In genomic region chr21:34282223-34282622, GRCh38 we compare ENCODE assay signal across 20 cellular contexts.
DNase-seq lines count a peak whose midpoint lies in the region; ATAC-seq and TF ChIP-seq lines count a peak whose summit lies in the region.
"Had no signal": no experiment of that assay in that cellular context is flagged by ENCODE, and none has a peak within 500 bp of the region (broad histone marks: within the 10 kb centered on the region; RNA-seq: fewer than 3 reads in every experiment).

No MANE protein-coding gene starts in this region.

- H3K4me3 Mint-ChIP-seq in activated T-cell treated with anti-CD3 and anti-CD28 coated beads, Interleukin-2, amount 50 U/mL, for 24 hours, result no peak overlapping the region
- H3K4me3 Mint-ChIP-seq: H9 had no signal

- TF ChIP-seq CTCF in brain microvascular endothelial cell (IDR thresholded peaks at IDR 0.05; ENCODE audit: low read depth, low read length, missing control alignments) (no peak), left lung (IDR thresholded peaks at IDR 0.05) (no peak)

- intact Hi-C loops in left lung (cut with DNase I), result no loop called here

- no peaks in the 10 kb centered on the region for H3K36me3 Mint-ChIP-seq in activated T-cell treated with anti-CD3 and anti-CD28 coated beads, Interleukin-2, amount 50 U/mL, for 24 hours (ENCODE audit: low read depth)

- no peak overlapping the region for H3K4me3 ChIP-seq in brain microvascular endothelial cell (ENCODE audit: low read depth, low read length)
- H3K4me3 ChIP-seq in left lung, result no peak overlapping the region
- H3K4me3 ChIP-seq: sigmoid colon had no signal

- peaks cover 4% of the 10 kb centered on the region for H3K4me1 Mint-ChIP-seq in activated T-cell treated with anti-CD3 and anti-CD28 coated beads, Interleukin-2, amount 50 U/mL, for 24 hours (ENCODE audit: low read depth)
- H3K4me1 Mint-ChIP-seq: H9 had no signal

- H3K27ac ChIP-seq in brain microvascular endothelial cell, result no peak overlapping the region
- H3K27ac ChIP-seq in left lung, result no peak overlapping the region
- H3K27ac ChIP-seq: C4-2B, sigmoid colon had no signal

- H3K27me3 ChIP-seq in brain microvascular endothelial cell (replicated peaks), result no peaks in the 10 kb centered on the region
- H3K27me3 ChIP-seq in left lung, result no peaks in the 10 kb centered on the region
- H3K27me3 ChIP-seq: sigmoid colon had no signal

- ATAC-seq in left lung (peak; percentile 29), GM18511 (IDR thresholded peaks at IDR 0.05; ENCODE audit: unreplicated experiment) (no peak), HG03108 (IDR thresholded peaks at IDR 0.05; ENCODE audit: unreplicated experiment) (no peak)
- ATAC-seq: left lobe of liver had no signal

- H3K9me3 ChIP-seq in left lung, result peaks cover 0 to 5% of the 10 kb centered on the region in 2 donors
- H3K9me3 ChIP-seq: sigmoid colon had no signal

- no peak for DNase-seq in activated T-cell treated with anti-CD3 and anti-CD28 coated beads, Interleukin-2, amount 50 U/mL, for 24 hours
- no peak for DNase-seq in activated T-cell treated with anti-CD3 and anti-CD28 coated beads, Interleukin-2, amount 50 U/mL, for 1 hour
- DNase-seq in HS-5 (ENCODE audit: low read depth) (peak; percentile 38), brain microvascular endothelial cell (peak; percentile 6), left lung (no peak), NCI-H82 treated with DMSO at 0.1 percent for 48 hours (lab: John Stamatoyannopoulos, UW; ENCODE audit: unreplicated experiment) (no peak)
- DNase-seq: activated gamma-delta T cell, amygdala, caudate nucleus, H9, Kasumi-1, NCI-H1105 treated with DMSO at 0.1 percent for 48 hours, NCI-H2107, NCI-H510A, sigmoid colon, T1000 had no signal

- no peaks in the 10 kb centered on the region for H3K4me1 ChIP-seq in left lung

- no peaks in the 10 kb centered on the region for H3K36me3 ChIP-seq in brain microvascular endothelial cell (replicated peaks)
- no peaks in the 10 kb centered on the region for H3K36me3 ChIP-seq in left lung
- H3K36me3 ChIP-seq: sigmoid colon had no signal

- peak overlapping the region; percentile 31 for H3K27ac Mint-ChIP-seq in activated T-cell treated with anti-CD3 and anti-CD28 coated beads, Interleukin-2, amount 50 U/mL, for 24 hours

- peaks cover 2% of the 10 kb centered on the region for H3K9me3 Mint-ChIP-seq in activated T-cell treated with anti-CD3 and anti-CD28 coated beads, Interleukin-2, amount 50 U/mL, for 24 hours

- in situ Hi-C loops in brain microvascular endothelial cell (cut with HindIII; ENCODE audit: low pct_ligation_motif_present, low sequenced_read_pairs), result no loop called here

- H3K27me3 Mint-ChIP-seq in activated T-cell treated with anti-CD3 and anti-CD28 coated beads, Interleukin-2, amount 50 U/mL, for 24 hours, result no peaks in the 10 kb centered on the region

Comparison
In these comparisons a context has a peak if more than half of its experiments do, and no peak if none do; other contexts are left out.
1. DNase-seq: peak in HS-5 (single experiment) and brain microvascular endothelial cell (single experiment); none in activated T-cell treated with anti-CD3 and anti-CD28 coated beads, Interleukin-2, amount 50 U/mL, for 24 hours (single experiment), activated T-cell treated with anti-CD3 and anti-CD28 coated beads, Interleukin-2, amount 50 U/mL, for 1 hour (single experiment), left lung (0 of 2) and NCI-H82 treated with DMSO at 0.1 percent for 48 hours (single experiment).